Comparison of ENCODE assay signal across 1 cellular context in the genomic region with DNA sequence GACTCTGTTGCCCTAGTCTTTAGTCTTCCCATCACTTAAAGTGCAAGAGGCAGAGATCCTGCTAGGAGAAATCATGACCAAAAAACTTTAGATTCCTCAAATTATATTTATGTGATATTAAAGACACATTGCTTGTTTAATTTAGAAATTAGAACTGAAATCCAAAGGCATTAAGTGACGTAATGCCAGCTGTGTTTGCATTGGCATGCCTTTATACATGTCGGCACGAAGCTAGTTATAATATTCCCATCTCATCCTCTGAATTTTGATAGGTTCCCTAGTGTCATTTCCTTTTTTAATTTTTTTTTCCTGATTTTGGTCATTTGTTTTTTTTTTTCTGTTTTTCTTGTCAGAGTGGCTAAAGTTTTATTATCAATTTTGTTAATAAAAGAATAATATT.
TF ChIP-seq lines count a peak whose summit lies in the region.

No MANE protein-coding gene starts in this region.

TF ChIP-seq in HepG2, 621 proteins besides CTCF, POLR2A, EP300 and RAD21 (continued from another document):
- no peak for TF ChIP-seq BRF2 (CRISPR knock-in tag; IDR thresholded peaks at IDR 0.05)
- peak; percentile 53 for TF ChIP-seq CREB1 (IDR thresholded peaks at IDR 0.05)
- no peak for TF ChIP-seq CREB1 (CRISPR knock-in tag; IDR thresholded peaks at IDR 0.05)
